1 cellular context compared by ENCODE assay signal in the genomic region with DNA sequence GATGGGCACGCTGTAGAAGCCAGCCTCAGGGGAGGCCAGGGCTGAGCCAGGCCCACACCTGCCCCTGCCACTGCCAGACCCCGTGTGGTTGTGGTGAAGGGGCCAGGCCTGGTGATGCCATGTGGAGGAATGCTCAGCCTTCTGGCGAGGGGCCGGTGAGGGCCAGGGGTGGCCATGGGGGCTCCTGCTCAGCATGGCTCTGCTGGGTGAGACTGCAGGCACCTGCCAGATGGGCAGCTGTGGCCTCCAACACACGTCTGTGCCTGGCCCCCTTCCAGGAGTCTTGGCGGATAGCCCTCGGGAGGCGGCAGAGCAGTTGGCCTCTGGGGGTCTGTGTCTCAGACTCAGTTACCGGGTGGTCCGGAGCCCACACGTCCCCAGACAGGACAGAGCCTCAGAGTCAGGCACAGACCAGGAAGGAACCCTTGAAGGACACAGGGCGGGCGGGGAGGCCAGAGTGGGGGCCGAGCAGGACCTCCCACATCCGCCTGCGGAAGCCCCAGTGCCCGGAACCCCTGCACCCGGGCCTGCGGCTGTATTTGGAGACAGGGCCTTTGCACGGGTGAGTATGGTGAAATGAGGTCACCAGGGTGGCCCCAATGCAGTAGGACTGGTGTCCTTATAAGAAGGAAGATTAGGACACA.
A peak's percentile ranks its signal among the peaks of the same experiment; 100 is the strongest.
TF ChIP-seq lines count a peak whose summit lies in the region.

No MANE protein-coding gene starts in this region.

TF ChIP-seq in H1, 55 proteins besides CTCF, POLR2A, EP300 and RAD21:
- TF ChIP-seq POLR2AphosphoS5 (IDR thresholded peaks at IDR 0.05; ENCODE audit: low read depth, low read length) (no peak), EZH2 (IDR thresholded peaks at IDR 0.05; ENCODE audit: low read depth, low read length, severe bottlenecking) (peak; percentile 6), SIRT6 (IDR thresholded peaks at IDR 0.05; ENCODE audit: low read length) (no peak), TEAD4 (IDR thresholded peaks at IDR 0.05; ENCODE audit: low read depth, low read length) (no peak)
